8 cellular contexts compared by ENCODE assay signal in genomic region chr20:46175127-46175494, GRCh38.
"Had no signal": no experiment of that assay in that cellular context is flagged by ENCODE, and none has a peak within 500 bp of the region (broad histone marks: within the 10 kb centered on the region; RNA-seq: fewer than 3 reads in every experiment).

No MANE protein-coding gene starts in this region.

- H3K4me3 Mint-ChIP-seq: activated naive CD8-positive, alpha-beta T cell; stimulated activated effector memory CD8-positive, alpha-beta T cell treated with anti-CD3 and anti-CD28 coated beads, Interleukin-12 subunit alpha, Interleukin-12 subunit beta, amount 100 ng/mL, for 72 hours; T-helper 2 cell treated with Interferon-gamma antibody and Interleukin-4, amounts not matched to agents 5 μg/mL and 100 μg/mL, for 36 hours had no signal

- H3K9me3 ChIP-seq: body of pancreas, esophagus squamous epithelium, lower lobe of right lung, neutrophil, thyroid gland had no signal

- H3K9me3 Mint-ChIP-seq: stimulated activated effector memory CD8-positive, alpha-beta T cell treated with anti-CD3 and anti-CD28 coated beads, Interleukin-12 subunit alpha, Interleukin-12 subunit beta, amount 100 ng/mL, for 72 hours; T-helper 2 cell treated with Interferon-gamma antibody and Interleukin-4, amounts not matched to agents 5 μg/mL and 100 μg/mL, for 36 hours had no signal

- H3K4me1 ChIP-seq: lower lobe of right lung had no signal

- H3K36me3 Mint-ChIP-seq: activated naive CD8-positive, alpha-beta T cell; stimulated activated effector memory CD8-positive, alpha-beta T cell treated with anti-CD3 and anti-CD28 coated beads, Interleukin-12 subunit alpha, Interleukin-12 subunit beta, amount 100 ng/mL, for 72 hours had no signal

- H3K4me3 ChIP-seq: body of pancreas, lower lobe of right lung, thyroid gland had no signal

- H3K27ac ChIP-seq: body of pancreas, esophagus squamous epithelium, lower lobe of right lung, neutrophil, thyroid gland had no signal

- H3K36me3 ChIP-seq: esophagus squamous epithelium, lower lobe of right lung, neutrophil, thyroid gland had no signal

- H3K27ac Mint-ChIP-seq: activated naive CD8-positive, alpha-beta T cell; stimulated activated effector memory CD8-positive, alpha-beta T cell treated with anti-CD3 and anti-CD28 coated beads, Interleukin-12 subunit alpha, Interleukin-12 subunit beta, amount 100 ng/mL, for 72 hours; T-helper 2 cell treated with Interferon-gamma antibody and Interleukin-4, amounts not matched to agents 5 μg/mL and 100 μg/mL, for 36 hours had no signal

- DNase-seq: esophagus squamous epithelium had no signal
